In genomic region chr17:15469260-15469659, GRCh38 we compare ENCODE assay signal across 19 cellular contexts. TPM values are rescaled to one million over a fixed set of nuclear protein-coding genes. Genes with fewer than 3 reads are reported as not detected.
DNase-seq lines count a peak whose midpoint lies in the region; ATAC-seq and TF ChIP-seq lines count a peak whose summit lies in the region.
"Had no signal": no experiment of that assay in that cellular context is flagged by ENCODE, and none has a peak within 500 bp of the region (broad histone marks: within the 10 kb centered on the region; RNA-seq: fewer than 3 reads in every experiment).

No MANE protein-coding gene starts in this region.

- no peak overlapping the region for H3K4me3 ChIP-seq in fibroblast of the aortic adventitia (ENCODE audit: low read depth, low read length)
- H3K4me3 ChIP-seq: SJSA1 had no signal

- DNase-seq in HT1080 (ENCODE audit: low read depth) (peak; percentile 65), fibroblast of the aortic adventitia (ENCODE audit: low read depth) (peak; percentile 48), pulmonary artery endothelial cell (ENCODE audit: low read depth, low spot score) (peak; percentile 37), UCSD-AML1 (lab: John Stamatoyannopoulos, UW; ENCODE audit: unreplicated experiment) (no peak), COLO829 (ENCODE audit: low spot score) (no peak), NCI-H2227 (lab: John Stamatoyannopoulos, UW; ENCODE audit: unreplicated experiment) (no peak)
- no peak for DNase-seq in activated CD4-positive, CD25-positive, alpha-beta regulatory T cell (lab: John Stamatoyannopoulos, UW)
- DNase-seq: activated CD4-positive, alpha-beta T cell treated with anti-CD3 and anti-CD28 coated beads, Interleukin-2, amount 50 U/mL, for 48 hours; activated T-cell treated with anti-CD3 and anti-CD28 coated beads, Interleukin-2, amount 50 U/mL, for 48 hours; cerebellar nuclear complex; immature natural killer cell; Karpas-422; mesendoderm; NCI-H146; substantia nigra; T1000 had no signal

- peak; percentile 43 for ATAC-seq in SK-N-SH treated with all-trans-retinoic acid at 6 μM for 48 hours

- no peak for TF ChIP-seq CTCF in fibroblast of the aortic adventitia (IDR thresholded peaks at IDR 0.05; ENCODE audit: insufficient read depth, low read length)

TF ChIP-seq in SK-N-SH treated with all-trans-retinoic acid at 6 μM for 48 hours, 23 proteins besides CTCF, POLR2A, EP300 and RAD21:
- TF ChIP-seq SNAI2 (CRISPR knock-in tag; IDR thresholded peaks at IDR 0.05) (peak; percentile 71; the same call in 1 of the 2 replicates), TCF4 (CRISPR knock-in tag; IDR thresholded peaks at IDR 0.05; ENCODE audit: borderline replicate concordance) (peak; percentile 51; the same call in 1 of the 2 replicates), ZFP30 (CRISPR knock-in tag; IDR thresholded peaks at IDR 0.05) (no peak)

RNA-seq across cellular contexts. Expression of gene CDRT4, which starts 1.8 kb away (rescaled TPM):
- 0.53 TPM in 1 of 2 replicates, not detected in the other for total RNA-seq in HT1080 (2014; rRNA removed; shearing (Covaris generic))
- 0.21 and 0.43 TPM in 2 replicates for polyA plus RNA-seq in HT1080 (2015; cell fraction: cytosol; rRNA removed)
- polyA plus RNA-seq in HT1080 (2015; cell fraction: nucleus; rRNA removed): 3.3 and 5.6 TPM in 2 replicates
- total RNA-seq in fibroblast of the aortic adventitia (ENCODE audit: low replicate concordance) (2.9 TPM in 1 of 2 replicates, not detected in the other), pulmonary artery endothelial cell (1.7 and 2.9 TPM in 2 replicates)
- total RNA-seq: H4 had no signal

Comparison
In these comparisons a context has a peak if more than half of its experiments do, and no peak if none do; other contexts are left out.
1. DNase-seq: peak in HT1080 (single experiment), fibroblast of the aortic adventitia (single experiment) and pulmonary artery endothelial cell (single experiment); none in activated CD4-positive, CD25-positive, alpha-beta regulatory T cell (0 of 4), UCSD-AML1 (single experiment), COLO829 (single experiment) and NCI-H2227 (single experiment).